In the genomic region with DNA sequence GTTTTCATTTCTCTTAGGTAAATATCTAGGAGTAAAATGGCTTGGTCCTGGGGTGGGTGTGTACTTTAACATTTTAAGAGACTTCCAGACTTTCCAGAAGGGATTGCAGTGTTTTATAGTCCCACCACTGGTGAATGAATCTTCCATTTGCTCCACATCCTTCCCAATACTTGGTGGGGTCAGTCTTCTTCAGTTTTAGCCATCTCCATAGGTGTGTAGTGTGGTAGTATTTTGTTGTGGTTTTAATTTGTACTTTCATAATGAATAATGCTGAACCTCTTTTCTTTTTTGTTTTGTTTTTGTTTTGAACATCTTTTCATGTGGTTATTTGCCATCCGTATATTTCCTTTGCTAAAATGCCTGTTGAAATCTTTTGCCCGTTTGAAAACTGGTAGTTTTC, we compare ENCODE assay signal across 28 cellular contexts. TPM values are rescaled to one million over a fixed set of nuclear protein-coding genes. Genes with fewer than 3 reads are reported as not detected.
DNase-seq lines count a peak whose midpoint lies in the region; ATAC-seq and TF ChIP-seq lines count a peak whose summit lies in the region.
"Had no signal": no experiment of that assay in that cellular context is flagged by ENCODE, and none has a peak within 500 bp of the region (broad histone marks: within the 10 kb centered on the region; RNA-seq: fewer than 3 reads in every experiment).

No MANE protein-coding gene starts in this region.

- CTCF ChIA-PET in MCF 10A (lab: Yijun Ruan, JAX), result interaction anchor here (0.6 kb wide), 1 partner anchor 9 kb away, joined by 3 read pairs; no protein-coding TSS in a partner anchor
- CTCF ChIA-PET in activated CD8-positive, alpha-beta T cell treated with anti-CD3 and anti-CD28 coated beads for 36 hours (lab: Charles Lee), result no interaction called here

- intact Hi-C loops in MCF 10A (cut with micrococcal nuclease), result no loop called here
- intact Hi-C loops in breast epithelium (cut with DNase I; ENCODE audit: low total_unique reads), result no loop called here
- intact Hi-C loops in activated CD8-positive, alpha-beta T cell treated with anti-CD3 and anti-CD28 coated beads for 36 hours (cut with micrococcal nuclease), result no loop called here

- peaks cover 96% of the 10 kb centered on the region for H3K36me3 Mint-ChIP-seq in MCF 10A (ENCODE audit: insufficient read depth, unreplicated experiment)
- peaks cover 65% of the 10 kb centered on the region for H3K36me3 Mint-ChIP-seq in activated CD8-positive, alpha-beta T cell treated with anti-CD3 and anti-CD28 coated beads for 36 hours (ENCODE audit: low read depth)
- peaks cover 100% of the 10 kb centered on the region for H3K36me3 Mint-ChIP-seq in stimulated activated effector memory CD8-positive, alpha-beta T cell treated with anti-CD3 and anti-CD28 coated beads, Interleukin-12 subunit alpha, Interleukin-12 subunit beta, amount 100 ng/mL, for 72 hours

- no peak overlapping the region for H3K4me3 Mint-ChIP-seq in MCF 10A (ENCODE audit: unreplicated experiment)
- H3K4me3 Mint-ChIP-seq in activated CD8-positive, alpha-beta T cell treated with anti-CD3 and anti-CD28 coated beads for 36 hours, result no peak overlapping the region
- no peak overlapping the region for H3K4me3 Mint-ChIP-seq in stimulated activated effector memory CD8-positive, alpha-beta T cell treated with anti-CD3 and anti-CD28 coated beads, Interleukin-12 subunit alpha, Interleukin-12 subunit beta, amount 100 ng/mL, for 72 hours
- H3K4me3 Mint-ChIP-seq: endodermal cell, memory B cell, neural progenitor cell had no signal

- H3K9me3 ChIP-seq in breast epithelium, result peaks cover 0 to 8% of the 10 kb centered on the region in 2 donors
- H3K9me3 ChIP-seq: upper lobe of right lung had no signal

- no peaks in the 10 kb centered on the region for H3K4me1 Mint-ChIP-seq in MCF 10A (ENCODE audit: insufficient read depth, unreplicated experiment)
- peaks cover 15% of the 10 kb centered on the region for H3K4me1 Mint-ChIP-seq in activated CD8-positive, alpha-beta T cell treated with anti-CD3 and anti-CD28 coated beads for 36 hours (ENCODE audit: low read depth)
- peaks cover 18% of the 10 kb centered on the region for H3K4me1 Mint-ChIP-seq in stimulated activated effector memory CD8-positive, alpha-beta T cell treated with anti-CD3 and anti-CD28 coated beads, Interleukin-12 subunit alpha, Interleukin-12 subunit beta, amount 100 ng/mL, for 72 hours
- H3K4me1 Mint-ChIP-seq: endodermal cell, memory B cell, neural progenitor cell had no signal

- TF ChIP-seq POLR2A in breast epithelium (IDR thresholded peaks at IDR 0.05), result no peak

- no peaks in the 10 kb centered on the region for H3K27me3 Mint-ChIP-seq in MCF 10A (ENCODE audit: insufficient read depth, unreplicated experiment)
- no peaks in the 10 kb centered on the region for H3K27me3 Mint-ChIP-seq in activated CD8-positive, alpha-beta T cell treated with anti-CD3 and anti-CD28 coated beads for 36 hours
- H3K27me3 Mint-ChIP-seq: memory B cell had no signal

- no peak for ATAC-seq in activated CD8-positive, alpha-beta T cell treated with anti-CD3 and anti-CD28 coated beads for 36 hours
- peak; percentile 44 for ATAC-seq in stimulated activated effector memory CD8-positive, alpha-beta T cell treated with anti-CD3 and anti-CD28 coated beads, Interleukin-12 subunit alpha, Interleukin-12 subunit beta, amount 100 ng/mL, for 72 hours
- ATAC-seq: HepG2, left lung, upper lobe of right lung had no signal

- no peak for TF ChIP-seq CTCF in MCF 10A (IDR thresholded peaks at IDR 0.05; ENCODE audit: unreplicated experiment)
- no peak for TF ChIP-seq CTCF in breast epithelium (IDR thresholded peaks at IDR 0.05)
- TF ChIP-seq CTCF in activated CD8-positive, alpha-beta T cell treated with anti-CD3 and anti-CD28 coated beads for 36 hours (IDR thresholded peaks at IDR 0.05), result no peak

- H3K36me3 ChIP-seq in breast epithelium, result no peaks in the 10 kb centered on the region

- peaks cover 11% of the 10 kb centered on the region for H3K9me3 Mint-ChIP-seq in MCF 10A (ENCODE audit: unreplicated experiment)
- peaks cover 10% of the 10 kb centered on the region for H3K9me3 Mint-ChIP-seq in activated CD8-positive, alpha-beta T cell treated with anti-CD3 and anti-CD28 coated beads for 36 hours
- peaks cover 7% of the 10 kb centered on the region for H3K9me3 Mint-ChIP-seq in stimulated activated effector memory CD8-positive, alpha-beta T cell treated with anti-CD3 and anti-CD28 coated beads, Interleukin-12 subunit alpha, Interleukin-12 subunit beta, amount 100 ng/mL, for 72 hours

- H3K4me1 ChIP-seq in breast epithelium, result no peaks in the 10 kb centered on the region
- H3K4me1 ChIP-seq: left lung, neural progenitor cell, parathyroid adenoma, right atrium auricular region, SJSA1, upper lobe of right lung had no signal

- no peak overlapping the region for H3K27ac ChIP-seq in breast epithelium
- H3K27ac ChIP-seq: C4-2B, GM23248, left lung, neural progenitor cell, parathyroid adenoma, right atrium auricular region, RWPE1, SJSA1, upper lobe of right lung had no signal

- no peaks in the 10 kb centered on the region for H3K27me3 ChIP-seq in breast epithelium
- H3K27me3 ChIP-seq: left lung, neural progenitor cell, right atrium auricular region, SJSA1, upper lobe of right lung had no signal

- DNase-seq in NCI-H748 (lab: John Stamatoyannopoulos, UW; ENCODE audit: unreplicated experiment) (peak; percentile 50), NCI-H748 treated with DMSO at 0.1 percent for 48 hours (lab: John Stamatoyannopoulos, UW) (no peak), MCF 10A (ENCODE audit: unreplicated experiment) (no peak), breast epithelium (ENCODE audit: low spot score in 2 of 2) (no peak), NCI-H510A treated with DMSO at 0.1 percent for 48 hours (lab: John Stamatoyannopoulos, UW) (no peak)
- DNase-seq in activated CD8-positive, alpha-beta T cell treated with anti-CD3 and anti-CD28 coated beads for 36 hours, result no peak
- no peak for DNase-seq in stimulated activated effector memory CD8-positive, alpha-beta T cell treated with anti-CD3 and anti-CD28 coated beads, Interleukin-12 subunit alpha, Interleukin-12 subunit beta, amount 100 ng/mL, for 72 hours (ENCODE audit: low spot score in 2 of 2)
- DNase-seq in central memory CD4-positive, alpha-beta T cell, result no peak
- DNase-seq: activated CD4-positive, CD25-positive, alpha-beta regulatory T cell; caudate nucleus; endodermal cell; GM23248; left lung; NCI-H1417 treated with DMSO at 0.1 percent for 48 hours; NCI-H2081 treated with DMSO at 0.1 percent for 48 hours; NCI-H226; OCI-M1; small intestine; stimulated activated naive CD4-positive, alpha-beta T cell; upper lobe of right lung had no signal

- POLR2A ChIA-PET in MCF 10A (lab: Yijun Ruan, JAX), result interaction anchor here (0.7 kb wide), 2 partner anchors 14 to 41 kb away, joined by 3 read pairs; no protein-coding TSS in a partner anchor
- POLR2A ChIA-PET in activated CD8-positive, alpha-beta T cell treated with anti-CD3 and anti-CD28 coated beads for 36 hours (lab: Charles Lee), result interaction anchor here (0.7 kb wide), 1 partner anchor 319 kb away, joined by 3 read pairs; no protein-coding TSS in a partner anchor

- peak overlapping the region; percentile 62 for H3K27ac Mint-ChIP-seq in MCF 10A (ENCODE audit: low read depth, unreplicated experiment)
- H3K27ac Mint-ChIP-seq in activated CD8-positive, alpha-beta T cell treated with anti-CD3 and anti-CD28 coated beads for 36 hours, result peak overlapping the region; percentile 64
- H3K27ac Mint-ChIP-seq in stimulated activated effector memory CD8-positive, alpha-beta T cell treated with anti-CD3 and anti-CD28 coated beads, Interleukin-12 subunit alpha, Interleukin-12 subunit beta, amount 100 ng/mL, for 72 hours, result peak overlapping the region; percentile 74
- H3K27ac Mint-ChIP-seq: endodermal cell, memory B cell, neural progenitor cell had no signal

- H3K4me3 ChIP-seq in breast epithelium, result no peak overlapping the region
- H3K4me3 ChIP-seq: GM23248, left lung, neural progenitor cell, right atrium auricular region, SJSA1, upper lobe of right lung had no signal

- BruUV-seq in MCF 10A (replicated peaks; lab: Mats Ljungman, UMichigan), result no TSS peak

RNA-seq across cellular contexts. Expression of gene USP42, which starts 12.8 kb away (rescaled TPM):
- total RNA-seq in MCF 10A (2022) (10.0 and 11.6 TPM in 2 replicates), breast epithelium (1 to 10 TPM; 5.6 to 8.8 (median 7.8) TPM)
- total RNA-seq in activated CD8-positive, alpha-beta T cell treated with anti-CD3 and anti-CD28 coated beads for 36 hours, result 10 to 100 TPM in 1 of 2 experiments, 1 to 10 TPM in 1; 9.7 to 10.4 TPM

RNA-seq across cellular contexts. Expression of gene EIF2AK1, which starts 58.6 kb away (rescaled TPM):
- 92.1 and 107 TPM in 2 replicates for total RNA-seq in MCF 10A (2022)
- total RNA-seq in breast epithelium, result 100 to 1,000 TPM; 159 to 201 (median 167) TPM
- total RNA-seq in activated CD8-positive, alpha-beta T cell treated with anti-CD3 and anti-CD28 coated beads for 36 hours, result 100 to 1,000 TPM; 110 to 115 TPM
